ENCODE assay signal across 31 cellular contexts in the genomic region with DNA sequence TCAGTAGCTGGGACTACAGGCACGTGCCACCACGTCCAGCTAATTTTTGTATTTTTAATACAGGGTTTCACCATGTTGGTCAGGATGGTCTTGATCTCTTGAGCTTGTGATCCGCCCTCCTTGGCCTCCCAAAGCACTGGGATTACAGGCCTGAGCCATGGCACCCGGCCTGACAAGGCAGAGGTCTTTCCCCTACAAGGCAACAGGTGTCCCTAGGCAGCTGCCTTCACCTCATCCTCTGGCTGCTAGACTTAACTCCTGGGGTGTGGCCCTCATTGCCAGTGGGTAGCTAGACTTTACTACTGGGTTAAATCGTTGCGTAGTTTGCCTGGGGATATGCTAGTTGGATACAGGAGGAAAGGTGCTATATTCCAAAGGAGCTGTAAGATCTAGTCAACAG.
"Had no signal": no experiment of that assay in that cellular context is flagged by ENCODE, and none has a peak within 500 bp of the region (broad histone marks: within the 10 kb centered on the region; RNA-seq: fewer than 3 reads in every experiment).

No MANE protein-coding gene starts in this region.

- H3K27ac ChIP-seq: Peyer's patch, VCaP had no signal

- ATAC-seq: activated naive CD8-positive, alpha-beta T cell treated with anti-CD3 and anti-CD28 coated beads, Interleukin-2, amount 50 U/mL, for 24 hours; activated T-cell treated with anti-CD3 and anti-CD28 coated beads, Interleukin-2, amount 50 U/mL, for 4 hours; PC-3; SK-N-SH treated with all-trans-retinoic acid at 6 μM for 48 hours; T-cell had no signal

- H3K36me3 Mint-ChIP-seq: activated CD4-positive, alpha-beta memory T cell treated with anti-CD3 and anti-CD28 coated beads for 36 hours; activated naive CD4-positive, alpha-beta T cell treated with anti-CD3 and anti-CD28 coated beads, Interleukin-2, amount 10 ng/mL, durations not matched to agents 7 days and 5 days; activated naive CD8-positive, alpha-beta T cell; brain; T-cell had no signal

- H3K4me1 ChIP-seq: Peyer's patch had no signal

- H3K27ac Mint-ChIP-seq: activated B cell treated with CpG ODN at 0.5 μM for 24 hours; activated CD4-positive, alpha-beta memory T cell treated with anti-CD3 and anti-CD28 coated beads for 36 hours; activated naive CD4-positive, alpha-beta T cell treated with anti-CD3 and anti-CD28 coated beads, Interleukin-2, amount 10 ng/mL, durations not matched to agents 7 days and 5 days; activated naive CD8-positive, alpha-beta T cell; activated naive CD8-positive, alpha-beta T cell treated with anti-CD3 and anti-CD28 coated beads, Interleukin-2, amount 50 U/mL, for 24 hours; activated T-helper 1 cell treated with anti-CD3 and anti-CD28 coated beads, Interleukin-12 subunit alpha, Interleukin-12 subunit beta, Interleukin-2, Interleukin-4 antibody, amounts not matched to agents 30 ng/mL and 10 ng/mL and 1 ng/mL, durations not matched to agents 14 hours and 24 hours and 36 hours; brain; T-cell had no signal

- H3K9me3 Mint-ChIP-seq: activated CD4-positive, alpha-beta memory T cell treated with anti-CD3 and anti-CD28 coated beads for 36 hours; activated naive CD4-positive, alpha-beta T cell treated with anti-CD3 and anti-CD28 coated beads, Interleukin-2, amount 10 ng/mL, durations not matched to agents 7 days and 5 days; activated T-cell treated with anti-CD3 and anti-CD28 coated beads, Interleukin-2, amount 50 U/mL, for 4 hours; activated T-helper 1 cell treated with anti-CD3 and anti-CD28 coated beads, Interleukin-12 subunit alpha, Interleukin-12 subunit beta, Interleukin-2, Interleukin-4 antibody, amounts not matched to agents 30 ng/mL and 10 ng/mL and 1 ng/mL, durations not matched to agents 14 hours and 24 hours and 36 hours had no signal

- H3K4me3 ChIP-seq: Peyer's patch had no signal

- H3K9me3 ChIP-seq: Peyer's patch had no signal

- H3K4me1 Mint-ChIP-seq: activated naive CD4-positive, alpha-beta T cell treated with anti-CD3 and anti-CD28 coated beads, Interleukin-2, amount 10 ng/mL, durations not matched to agents 7 days and 5 days; activated naive CD8-positive, alpha-beta T cell treated with anti-CD3 and anti-CD28 coated beads, Interleukin-2, amount 50 U/mL, for 24 hours; T-cell had no signal

- H3K36me3 ChIP-seq: Peyer's patch had no signal

- H3K4me3 Mint-ChIP-seq: activated B cell treated with CpG ODN at 0.5 μM for 24 hours; activated CD4-positive, alpha-beta memory T cell treated with anti-CD3 and anti-CD28 coated beads for 36 hours; activated naive CD4-positive, alpha-beta T cell treated with anti-CD3 and anti-CD28 coated beads, Interleukin-2, amount 10 ng/mL, durations not matched to agents 7 days and 5 days; activated naive CD8-positive, alpha-beta T cell; activated naive CD8-positive, alpha-beta T cell treated with anti-CD3 and anti-CD28 coated beads, Interleukin-2, amount 50 U/mL, for 24 hours; activated T-cell treated with anti-CD3 and anti-CD28 coated beads, Interleukin-2, amount 50 U/mL, for 4 hours; activated T-helper 1 cell treated with anti-CD3 and anti-CD28 coated beads, Interleukin-12 subunit alpha, Interleukin-12 subunit beta, Interleukin-2, Interleukin-4 antibody, amounts not matched to agents 30 ng/mL and 10 ng/mL and 1 ng/mL, durations not matched to agents 14 hours and 24 hours and 36 hours; brain; T-cell had no signal

- DNase-seq: activated B cell treated with CpG ODN at 0.5 μM for 24 hours; activated CD4-positive, alpha-beta memory T cell treated with anti-CD3 and anti-CD28 coated beads for 36 hours; activated CD4-positive, alpha-beta T cell treated with anti-CD3 and anti-CD28 coated beads for 4 hours; activated CD4-positive, alpha-beta T cell treated with anti-CD3 and anti-CD28 coated beads, Interleukin-2, amount 50 U/mL, for 1 hour; activated CD4-positive, CD25-positive, alpha-beta regulatory T cell treated with anti-CD3 and anti-CD28 coated beads, Interleukin-2, amount 50 U/mL, for 72 hours; activated gamma-delta T cell treated with Interleukin-2 at 50 U/mL for 16 hours; activated naive CD4-positive, alpha-beta T cell treated with anti-CD3 and anti-CD28 coated beads, Interleukin-2, amount 10 ng/mL, durations not matched to agents 7 days and 5 days; activated naive CD8-positive, alpha-beta T cell treated with anti-CD3 and anti-CD28 coated beads, Interleukin-2, amount 50 U/mL, for 24 hours; activated T-cell treated with anti-CD3 and anti-CD28 coated beads for 4 hours; activated T-cell treated with anti-CD3 and anti-CD28 coated beads, Interleukin-2, amount 50 U/mL, for 4 hours; anterior cingulate cortex; central memory CD4-positive, alpha-beta T cell; NCI-H1105; NCI-H1417 treated with DMSO at 0.1 percent for 48 hours; NCI-H187 treated with DMSO at 0.1 percent for 48 hours; NCI-H2081; NCI-H226; NCI-H446 treated with DMSO at 0.1 percent for 48 hours; NCI-H524 treated with DMSO at 0.1 percent for 48 hours; PC-3; Peyer's patch; RPMI8226; SHP77 treated with DMSO at 0.1 percent for 48 hours; T-cell; T-helper 2 cell; T-helper 9 cell had no signal

- H3K27me3 ChIP-seq: Peyer's patch had no signal
